ENCODE assay signal across 9 cellular contexts in genomic region chr13:80037505-80037888, GRCh38.
DNase-seq lines count a peak whose midpoint lies in the region; ATAC-seq and TF ChIP-seq lines count a peak whose summit lies in the region.
"Had no signal": no experiment of that assay in that cellular context is flagged by ENCODE, and none has a peak within 500 bp of the region (broad histone marks: within the 10 kb centered on the region; RNA-seq: fewer than 3 reads in every experiment).

No MANE protein-coding gene starts in this region.

- WGBS in sigmoid colon, 2 donors, result 82 to 89% methylated on average over 2 of the region's 2 CpGs

- H3K4me3 ChIP-seq in epithelial cell of esophagus (ENCODE audit: low read length) (no peak overlapping the region), thoracic aorta (no peak overlapping the region), sigmoid colon (no peak overlapping the region)
- H3K4me3 ChIP-seq: lower lobe of right lung had no signal

- no peak for TF ChIP-seq CTCF in epithelial cell of esophagus (IDR thresholded peaks at IDR 0.05; ENCODE audit: insufficient read depth, low read depth, low read length, missing control alignments)
- no peak for TF ChIP-seq CTCF in thoracic aorta (IDR thresholded peaks at IDR 0.05)
- TF ChIP-seq CTCF in GM13976 (IDR thresholded peaks at IDR 0.05; ENCODE audit: borderline replicate concordance, control extremely low read depth, extremely low read depth, insufficient read depth, missing control alignments), result no peak
- no peak for TF ChIP-seq CTCF in sigmoid colon (IDR thresholded peaks at IDR 0.05)

- H3K27me3 ChIP-seq in thoracic aorta (replicated peaks; ENCODE audit: insufficient read depth), result no peaks in the 10 kb centered on the region
- no peaks in the 10 kb centered on the region for H3K27me3 ChIP-seq in sigmoid colon

- ATAC-seq in GM21367 (IDR thresholded peaks at IDR 0.05; ENCODE audit: unreplicated experiment) (peak; percentile 42), thoracic aorta (ENCODE audit: insufficient number of reproducible peaks, low FRiP score, low read depth) (peak; percentile 34)

- TF ChIP-seq EP300 in sigmoid colon (IDR thresholded peaks at IDR 0.05), result no peak

- in situ Hi-C loops in GM13976 (cut with MboI; ENCODE audit: low sequenced_read_pairs, unreplicated experiment), result no loop called here

- H3K36me3 ChIP-seq in thoracic aorta, result no peaks in the 10 kb centered on the region
- H3K36me3 ChIP-seq in sigmoid colon, result no peaks in the 10 kb centered on the region
- H3K36me3 ChIP-seq: lower lobe of right lung had no signal

- peaks cover 0 to 6% of the 10 kb centered on the region in 2 donors for H3K4me1 ChIP-seq in thoracic aorta (ENCODE audit: control insufficient read depth in 1 of 2, low read depth in 2 of 2)
- peaks cover 0 to 5% (median 0%) of the 10 kb centered on the region in 4 donors for H3K4me1 ChIP-seq in sigmoid colon

- H3K9me3 ChIP-seq in thoracic aorta (no peaks in the 10 kb centered on the region), sigmoid colon (no peaks in the 10 kb centered on the region)
- H3K9me3 ChIP-seq: lower lobe of right lung had no signal

- DNase-seq in HK-2 (ENCODE audit: unreplicated experiment) (peak; percentile 35), epithelial cell of esophagus (ENCODE audit: low read depth) (peak; percentile 94), thoracic aorta (ENCODE audit: low spot score) (no peak), GM13976 (ENCODE audit: low spot score) (no peak), sigmoid colon (no peak), DMS 273 (lab: John Stamatoyannopoulos, UW; ENCODE audit: unreplicated experiment) (no peak)
- DNase-seq: activated naive CD4-positive, alpha-beta T cell treated with anti-CD3 and anti-CD28 coated beads for 36 hours; lower lobe of right lung had no signal

- intact Hi-C loops in sigmoid colon (cut with DNase I), result no loop called here

- TF ChIP-seq POLR2A in sigmoid colon (IDR thresholded peaks at IDR 0.05), result no peak

- H3K27ac ChIP-seq in thoracic aorta (no peak overlapping the region), sigmoid colon (no peak overlapping the region)
- H3K27ac ChIP-seq: lower lobe of right lung had no signal

Comparison
In these comparisons a context has a peak if more than half of its experiments do, and no peak if none do; other contexts are left out.
1. DNase-seq: peak in HK-2 (single experiment) and epithelial cell of esophagus (single experiment); none in thoracic aorta (single experiment), GM13976 (single experiment), sigmoid colon (single experiment) and DMS 273 (single experiment).